In genomic region chr5:173882632-173883031, GRCh38 we compare ENCODE assay signal across 3 cellular contexts.
TF ChIP-seq lines count a peak whose summit lies in the region.

No MANE protein-coding gene starts in this region.

TF ChIP-seq in A549, 52 proteins besides CTCF, POLR2A, EP300 and RAD21:
- TF ChIP-seq FOXS1 (CRISPR knock-in tag; IDR thresholded peaks at IDR 0.05): no peak
- TF ChIP-seq FOSL2 (IDR thresholded peaks at IDR 0.05): no peak
- peak; percentile 51; the same call in 1 of the 2 replicates for TF ChIP-seq FOSL2 (CRISPR knock-in tag; IDR thresholded peaks at IDR 0.05)

TF ChIP-seq in HCT116, 20 proteins besides CTCF, POLR2A, EP300 and RAD21:
- TF ChIP-seq SP1 (IDR thresholded peaks at IDR 0.05; ENCODE audit: low read depth) (peak; percentile 30; the same call in 1 of the 2 replicates), POLR2AphosphoS5 (IDR thresholded peaks at IDR 0.05; ENCODE audit: low read depth, low read length) (no peak), EZH2 (IDR thresholded peaks at IDR 0.05) (no peak), ELF1 (IDR thresholded peaks at IDR 0.05; ENCODE audit: borderline replicate concordance, low read depth) (no peak), EZH2phosphoT487 (IDR thresholded peaks at IDR 0.05; ENCODE audit: borderline replicate concordance) (no peak), CEBPB (IDR thresholded peaks at IDR 0.05; ENCODE audit: low read depth) (no peak), TCF7L2 (IDR thresholded peaks at IDR 0.05; ENCODE audit: borderline replicate concordance, extremely low read depth, insufficient read depth, insufficient read length) (no peak), REST (IDR thresholded peaks at IDR 0.05; ENCODE audit: low read depth) (no peak), SRF (IDR thresholded peaks at IDR 0.05; ENCODE audit: low read depth) (0 out of 2 replicates have a peak, but pooled peaks have one; percentile 18), MAX (IDR thresholded peaks at IDR 0.05) (peak; percentile 62; the same call in 1 of the 2 replicates), YY1 (IDR thresholded peaks at IDR 0.05; ENCODE audit: extremely low read depth, insufficient replicate concordance, low read depth, low read length) (peak; percentile 66), JUND (IDR thresholded peaks at IDR 0.05) (peak; percentile 51; the same call in 1 of the 2 replicates), FOSL1 (IDR thresholded peaks at IDR 0.05; ENCODE audit: low read depth) (peak; percentile 60), SIN3A (IDR thresholded peaks at IDR 0.05; ENCODE audit: low read depth) (no peak), CBX3 (IDR thresholded peaks at IDR 0.05; ENCODE audit: low read depth) (peak; percentile 57; the same call in 1 of the 2 replicates)
TF ChIP-seq in HCT116: peak in this region for 7.

TF ChIP-seq in H1, 55 proteins besides CTCF, POLR2A, EP300 and RAD21:
- TF ChIP-seq ATF3 (IDR thresholded peaks at IDR 0.05; ENCODE audit: insufficient read depth, low read depth, low read length): no peak
- no peak for TF ChIP-seq MAX (IDR thresholded peaks at IDR 0.05)
- TF ChIP-seq KDM1A (IDR thresholded peaks at IDR 0.05; ENCODE audit: borderline replicate concordance, low read length): peak; percentile 78; the same call in 1 of the 2 replicates
